In the genomic region with DNA sequence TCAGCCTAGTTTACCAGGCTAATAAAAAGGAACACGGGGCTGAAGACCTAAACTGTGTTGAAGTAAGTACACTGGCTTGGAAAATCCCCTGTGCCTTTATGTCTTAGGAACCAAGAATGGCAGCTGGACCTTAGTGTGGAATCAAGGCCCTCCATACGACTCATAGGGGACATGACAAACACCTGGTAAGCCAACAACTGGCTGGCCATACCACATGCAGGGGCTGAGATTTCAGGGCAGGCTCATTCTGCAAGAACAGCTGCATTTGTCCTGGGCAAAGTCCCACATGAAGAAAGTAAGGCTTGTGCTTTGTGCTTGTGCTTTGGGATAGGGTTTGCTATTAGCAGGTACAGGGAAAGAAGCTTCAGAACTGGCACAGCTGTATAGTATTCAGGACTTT, we compare ENCODE assay signal across 1 cellular context.
TF ChIP-seq lines count a peak whose summit lies in the region.

No MANE protein-coding gene starts in this region.

TF ChIP-seq in HepG2, 621 proteins besides CTCF, POLR2A, EP300 and RAD21:
- TF ChIP-seq HNF4A (CRISPR knock-in tag; IDR thresholded peaks at IDR 0.05) = no peak
- TF ChIP-seq PHF21A (CRISPR knock-in tag; IDR thresholded peaks at IDR 0.05) = no peak
- TF ChIP-seq, protein P1, sequence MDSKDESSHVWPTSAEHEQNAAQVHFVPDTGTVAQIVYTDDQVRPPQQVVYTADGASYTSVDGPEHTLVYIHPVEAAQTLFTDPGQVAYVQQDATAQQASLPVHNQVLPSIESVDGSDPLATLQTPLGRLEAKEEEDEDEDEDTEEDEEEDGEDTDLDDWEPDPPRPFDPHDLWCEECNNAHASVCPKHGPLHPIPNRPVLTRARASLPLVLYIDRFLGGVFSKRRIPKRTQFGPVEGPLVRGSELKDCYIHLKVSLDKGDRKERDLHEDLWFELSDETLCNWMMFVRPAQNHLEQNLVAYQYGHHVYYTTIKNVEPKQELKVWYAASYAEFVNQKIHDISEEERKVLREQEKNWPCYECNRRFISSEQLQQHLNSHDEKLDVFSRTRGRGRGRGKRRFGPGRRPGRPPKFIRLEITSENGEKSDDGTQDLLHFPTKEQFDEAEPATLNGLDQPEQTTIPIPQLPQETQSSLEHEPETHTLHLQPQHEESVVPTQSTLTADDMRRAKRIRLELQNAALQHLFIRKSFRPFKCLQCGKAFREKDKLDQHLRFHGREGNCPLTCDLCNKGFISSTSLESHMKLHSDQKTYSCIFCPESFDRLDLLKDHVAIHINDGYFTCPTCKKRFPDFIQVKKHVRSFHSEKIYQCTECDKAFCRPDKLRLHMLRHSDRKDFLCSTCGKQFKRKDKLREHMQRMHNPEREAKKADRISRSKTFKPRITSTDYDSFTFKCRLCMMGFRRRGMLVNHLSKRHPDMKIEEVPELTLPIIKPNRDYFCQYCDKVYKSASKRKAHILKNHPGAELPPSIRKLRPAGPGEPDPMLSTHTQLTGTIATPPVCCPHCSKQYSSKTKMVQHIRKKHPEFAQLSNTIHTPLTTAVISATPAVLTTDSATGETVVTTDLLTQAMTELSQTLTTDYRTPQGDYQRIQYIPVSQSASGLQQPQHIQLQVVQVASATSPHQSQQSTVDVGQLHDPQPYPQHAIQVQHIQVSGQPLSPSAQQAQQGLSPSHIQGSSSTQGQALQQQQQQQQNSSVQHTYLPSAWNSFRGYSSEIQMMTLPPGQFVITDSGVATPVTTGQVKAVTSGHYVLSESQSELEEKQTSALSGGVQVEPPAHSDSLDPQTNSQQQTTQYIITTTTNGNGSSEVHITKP (CRISPR knock-in tag; IDR thresholded peaks at IDR 0.05; ENCODE audit: low read depth) = 0 out of 2 replicates have a peak, but pooled peaks have one; percentile 37
- TF ChIP-seq TGIF2 (CRISPR knock-in tag; IDR thresholded peaks at IDR 0.05) = no peak
- no peak for TF ChIP-seq ZNF260 (CRISPR knock-in tag; IDR thresholded peaks at IDR 0.05; ENCODE audit: borderline replicate concordance, low read depth)
